In the genomic region with DNA sequence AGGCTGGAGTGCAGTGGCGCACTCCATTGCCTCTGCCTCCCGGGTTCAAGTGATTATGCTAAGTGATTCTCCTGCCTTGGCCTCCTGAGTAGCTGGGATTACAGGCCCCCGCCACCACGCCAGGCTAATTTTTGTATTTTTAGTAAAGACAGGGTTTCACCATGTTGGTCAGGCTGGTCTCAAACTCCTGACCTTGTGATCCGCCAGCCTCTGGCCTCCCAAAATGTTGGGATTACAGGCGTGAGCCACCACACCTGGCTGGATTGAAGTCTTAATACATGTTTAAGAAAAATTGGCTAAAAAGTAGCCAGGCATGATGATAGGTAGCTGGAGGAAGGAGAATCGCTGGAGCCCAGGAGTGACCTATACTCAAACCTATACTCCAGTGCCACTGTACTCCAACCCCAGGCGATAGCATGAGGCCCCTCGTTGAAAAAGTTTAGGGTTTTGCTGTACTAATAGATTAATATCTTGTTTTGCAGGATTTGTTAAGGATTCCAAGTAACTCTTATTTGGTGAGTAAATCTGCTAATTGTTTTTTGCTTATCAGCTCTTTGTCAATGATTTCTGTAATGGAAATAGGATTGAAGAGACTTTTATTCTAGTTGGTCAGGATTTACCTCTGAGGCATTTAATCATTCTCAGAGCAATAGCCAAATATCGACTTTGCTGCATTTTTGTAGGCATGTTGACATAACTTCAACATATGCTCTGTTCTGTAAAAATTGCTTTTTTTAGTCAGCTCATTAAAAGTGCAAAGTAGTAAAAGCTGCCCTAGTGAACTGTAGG, we compare ENCODE assay signal across 8 cellular contexts. TPM values are rescaled to one million over a fixed set of nuclear protein-coding genes. Genes with fewer than 3 reads are reported as not detected.
DNase-seq lines count a peak whose midpoint lies in the region; ATAC-seq, FAIRE-seq and TF ChIP-seq lines count a peak whose summit lies in the region.

No MANE protein-coding gene starts in this region.

- peak overlapping the region; percentile 99 for H3K4me3 ChIP-seq in A549
- H3K4me3 ChIP-seq in mesendoderm (ENCODE audit: low read length): peak overlapping the region; percentile 96
- peak overlapping the region; percentile 9 for H3K4me3 ChIP-seq in urinary bladder (ENCODE audit: low read depth, low read length)

- TF ChIP-seq POLR2A in A549 (IDR thresholded peaks at IDR 0.05; ENCODE audit: low read length): no peak

- H3K36me3 ChIP-seq in mesendoderm (ENCODE audit: control insufficient read depth, insufficient read depth, low read length) (peaks cover 27% of the 10 kb centered on the region), urinary bladder (ENCODE audit: insufficient read depth) (peaks cover 4% of the 10 kb centered on the region)

- WGBS in A549 (ENCODE audit: missing lambda C conversion rate): 3% methylated on average over 10 of the region's 10 CpGs
- WGBS in mesendoderm (ENCODE audit: extremely low coverage, insufficient coverage, low lambda C conversion rate): no CpG with 5 or more reads among the region's 10 CpGs
- WGBS in urinary bladder: 40% methylated on average over 10 of the region's 10 CpGs

- peak overlapping the region; percentile 98 for H3K56ac ChIP-seq in mesendoderm (ENCODE audit: low read length)

- peaks cover 5% of the 10 kb centered on the region for H3K79me1 ChIP-seq in mesendoderm (ENCODE audit: low read length)

- H3K4me1 ChIP-seq in A549 (peaks cover 37% of the 10 kb centered on the region), mesendoderm (ENCODE audit: control insufficient read depth, low read depth, low read length) (peaks cover 3% of the 10 kb centered on the region), urinary bladder (ENCODE audit: insufficient read depth) (no peaks in the 10 kb centered on the region)

- H3K4ac ChIP-seq in mesendoderm (ENCODE audit: low read depth, low read length): peak overlapping the region; percentile 59

- peaks cover 16% of the 10 kb centered on the region for H3K27me3 Mint-ChIP-seq in activated naive CD8-positive, alpha-beta T cell treated with anti-CD3 and anti-CD28 coated beads, Interleukin-2, amount 50 U/mL, for 24 hours

- H4K8ac ChIP-seq in mesendoderm (ENCODE audit: low read depth, low read length): peak overlapping the region; percentile 77

- H2AK5ac ChIP-seq in mesendoderm (ENCODE audit: low read length): no peak overlapping the region

- H2BK120ac ChIP-seq in mesendoderm (ENCODE audit: low read depth, low read length): no peak overlapping the region

- TF ChIP-seq CTCF in A549 (IDR thresholded peaks at IDR 0.05): no peak

- peak overlapping the region; percentile 100 for H3K9ac ChIP-seq in mesendoderm (ENCODE audit: low read length)

- H2BK5ac ChIP-seq in mesendoderm (ENCODE audit: low read length): peak overlapping the region; percentile 54

- peak overlapping the region; percentile 100 for H3K27ac Mint-ChIP-seq in activated naive CD8-positive, alpha-beta T cell treated with anti-CD3 and anti-CD28 coated beads, Interleukin-2, amount 50 U/mL, for 24 hours

- no peak overlapping the region for H4K5ac ChIP-seq in mesendoderm (ENCODE audit: low read length)

- CTCF ChIA-PET in A549 (lab: Yijun Ruan, JAX): interaction anchor here (1.3 kb wide), 1 partner anchor 259 kb away, joined by 4 read pairs; no protein-coding TSS in a partner anchor

- H3K79me2 ChIP-seq in mesendoderm (ENCODE audit: control insufficient read depth, insufficient read depth, low read length): peaks cover 17% of the 10 kb centered on the region

- H3K4me2 ChIP-seq in A549 (peak overlapping the region; percentile 97), mesendoderm (ENCODE audit: low read length) (peak overlapping the region; percentile 82)

- no peak for TF ChIP-seq EP300 in A549 (IDR thresholded peaks at IDR 0.05)

- no peak for FAIRE-seq in A549 (lab: Jason Lieb, UNC)

- peaks cover 73% of the 10 kb centered on the region for H3K36me3 Mint-ChIP-seq in activated naive CD8-positive, alpha-beta T cell treated with anti-CD3 and anti-CD28 coated beads, Interleukin-2, amount 50 U/mL, for 24 hours (ENCODE audit: low read depth)

- peak overlapping the region; percentile 51 for H3K23ac ChIP-seq in mesendoderm (ENCODE audit: low read length)

- peak overlapping the region; percentile 99 for H3K18ac ChIP-seq in mesendoderm (ENCODE audit: low read length)

- TF ChIP-seq RAD21 in A549 (conservative IDR thresholded peaks at IDR 0.05 in 1 of 2, IDR thresholded peaks at IDR 0.05 in 1 of 2): no peak

- peaks cover 2% of the 10 kb centered on the region for H3K9me3 Mint-ChIP-seq in activated naive CD8-positive, alpha-beta T cell treated with anti-CD3 and anti-CD28 coated beads, Interleukin-2, amount 50 U/mL, for 24 hours

- peak overlapping the region; percentile 99 for H3K4me3 Mint-ChIP-seq in activated naive CD8-positive, alpha-beta T cell treated with anti-CD3 and anti-CD28 coated beads, Interleukin-2, amount 50 U/mL, for 24 hours

- no peak for DNase-seq in A549 (ENCODE audit: low read depth in 1 of 2, low spot score in 1 of 2)
- peak; percentile 27 for DNase-seq in HT1080 (ENCODE audit: low read depth)
- peak; percentile 17 for DNase-seq in activated naive CD8-positive, alpha-beta T cell treated with anti-CD3 and anti-CD28 coated beads, Interleukin-2, amount 50 U/mL, for 24 hours
- no peak for DNase-seq in mesendoderm
- no peak for DNase-seq in NCI-H510A (lab: John Stamatoyannopoulos, UW)
- DNase-seq in hepatic stellate cell (ENCODE audit: low spot score): no peak

- POLR2A ChIA-PET in A549 (lab: Yijun Ruan, JAX): interaction anchor here (0.6 to 0.7 kb wide), 3 partner anchors 82 to 119 kb away, joined by 3 to 9 read pairs (median 5); no protein-coding TSS in a partner anchor

- peaks cover 67% of the 10 kb centered on the region for H3K4me1 Mint-ChIP-seq in activated naive CD8-positive, alpha-beta T cell treated with anti-CD3 and anti-CD28 coated beads, Interleukin-2, amount 50 U/mL, for 24 hours

- no peak overlapping the region for H2BK15ac ChIP-seq in mesendoderm (replicated peaks; ENCODE audit: low read depth)

- H3K27ac ChIP-seq in A549: peak overlapping the region; percentile 94 to 99
- peak overlapping the region; percentile 96 for H3K27ac ChIP-seq in mesendoderm (ENCODE audit: low read depth, low read length)
- H3K27ac ChIP-seq in urinary bladder (ENCODE audit: low read depth): peak overlapping the region; percentile 41

- ATAC-seq in A549 (no peak), GM21367 (IDR thresholded peaks at IDR 0.05; ENCODE audit: unreplicated experiment) (no peak)
- no peak for ATAC-seq in activated naive CD8-positive, alpha-beta T cell treated with anti-CD3 and anti-CD28 coated beads, Interleukin-2, amount 50 U/mL, for 24 hours

- H3K9me3 ChIP-seq in A549: no peaks in the 10 kb centered on the region

- no peaks in the 10 kb centered on the region for H3K27me3 ChIP-seq in mesendoderm (ENCODE audit: insufficient read depth, low read length, poor library complexity)

TF ChIP-seq in A549, 52 proteins besides CTCF, POLR2A, EP300 and RAD21 (continues in another document):
- TF ChIP-seq MAZ (IDR thresholded peaks at IDR 0.05; ENCODE audit: borderline replicate concordance, low read depth, low read length) (no peak), KDM5A (IDR thresholded peaks at IDR 0.05) (no peak), NPAS2 (CRISPR knock-in tag; IDR thresholded peaks at IDR 0.05; ENCODE audit: borderline replicate concordance) (no peak), GATA3 (IDR thresholded peaks at IDR 0.05; ENCODE audit: borderline replicate concordance) (no peak), CEBPB (IDR thresholded peaks at IDR 0.05) (no peak), ESRRA (IDR thresholded peaks at IDR 0.05; ENCODE audit: borderline replicate concordance, low read length) (no peak), BHLHE40 (IDR thresholded peaks at IDR 0.05; ENCODE audit: low read depth, low read length) (no peak), FOXS1 (CRISPR knock-in tag; IDR thresholded peaks at IDR 0.05) (no peak), KDM1A (IDR thresholded peaks at IDR 0.05; ENCODE audit: low read depth) (no peak), SREBF2 (IDR thresholded peaks at IDR 0.05) (no peak), HOXB5 (CRISPR knock-in tag; IDR thresholded peaks at IDR 0.05) (no peak)
- TF ChIP-seq, protein P1, sequence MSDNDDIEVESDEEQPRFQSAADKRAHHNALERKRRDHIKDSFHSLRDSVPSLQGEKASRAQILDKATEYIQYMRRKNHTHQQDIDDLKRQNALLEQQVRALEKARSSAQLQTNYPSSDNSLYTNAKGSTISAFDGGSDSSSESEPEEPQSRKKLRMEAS (IDR thresholded peaks at IDR 0.05): no peak
- TF ChIP-seq, protein P2, sequence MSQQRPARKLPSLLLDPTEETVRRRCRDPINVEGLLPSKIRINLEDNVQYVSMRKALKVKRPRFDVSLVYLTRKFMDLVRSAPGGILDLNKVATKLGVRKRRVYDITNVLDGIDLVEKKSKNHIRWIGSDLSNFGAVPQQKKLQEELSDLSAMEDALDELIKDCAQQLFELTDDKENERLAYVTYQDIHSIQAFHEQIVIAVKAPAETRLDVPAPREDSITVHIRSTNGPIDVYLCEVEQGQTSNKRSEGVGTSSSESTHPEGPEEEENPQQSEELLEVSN (IDR thresholded peaks at IDR 0.05; ENCODE audit: borderline replicate concordance, low read depth): no peak

RNA-seq across cellular contexts. Expression of a gene that starts 2.0 kb away (rescaled TPM):
- polyA plus RNA-seq in A549 (2011; rRNA removed) (42.1 and 52.1 TPM in 2 replicates), A549 (2017; fragmentation: RNase III; extraction: RNeasy Plus Mini Kit Qiagen cat#74134 plus additional on column Dnase treatment) (69.6 to 75.5 TPM (median 70.3 TPM) in 3 replicates), urinary bladder (20.4 TPM)
- polyA plus RNA-seq in A549 (2012; cell fraction: cytosol; rRNA removed): 81.3 and 85.4 TPM in 2 replicates
- polyA plus RNA-seq in A549 (2012; cell fraction: nucleus; rRNA removed): 94.2 and 97.0 TPM in 2 replicates
- 48.4 and 61.0 TPM in 2 replicates for polyA minus RNA-seq in A549 (2011; rRNA and poly(A)+ RNA removed)
- 138 and 163 TPM in 2 replicates for total RNA-seq in HT1080 (2014; rRNA removed; shearing (Covaris generic))
- polyA plus RNA-seq in HT1080 (2015; cell fraction: cytosol; rRNA removed): 108 and 111 TPM in 2 replicates
- polyA plus RNA-seq in HT1080 (2015; cell fraction: nucleus; rRNA removed): 102 and 110 TPM in 2 replicates
- 84.3 TPM for polyA plus RNA-seq in mesendoderm (2013, experiment 1 of 2)
- 84.2 TPM for polyA plus RNA-seq in mesendoderm (2013, experiment 2 of 2)
- 17.2 TPM for total RNA-seq in urinary bladder

RNA-seq across cellular contexts. Expression of a gene that starts 45.0 kb away (rescaled TPM):
- polyA plus RNA-seq in A549 (2011; rRNA removed): 23.8 and 25.5 TPM in 2 replicates
- 15.7 and 17.0 TPM in 2 replicates for polyA plus RNA-seq in A549 (2012; cell fraction: cytosol; rRNA removed)
- polyA plus RNA-seq in A549 (2012; cell fraction: nucleus; rRNA removed): 13.5 and 19.2 TPM in 2 replicates
- 14.5 to 14.9 TPM (median 14.5 TPM) in 3 replicates for polyA plus RNA-seq in A549 (2017; fragmentation: RNase III; extraction: RNeasy Plus Mini Kit Qiagen cat#74134 plus additional on column Dnase treatment)
- polyA minus RNA-seq in A549 (2011; rRNA and poly(A)+ RNA removed): 7.1 and 10.8 TPM in 2 replicates
- total RNA-seq in HT1080 (2014; rRNA removed; shearing (Covaris generic)): 18.9 and 26.4 TPM in 2 replicates
- polyA plus RNA-seq in HT1080 (2015; cell fraction: cytosol; rRNA removed): 10.3 and 12.0 TPM in 2 replicates
- 14.8 and 18.5 TPM in 2 replicates for polyA plus RNA-seq in HT1080 (2015; cell fraction: nucleus; rRNA removed)
- polyA plus RNA-seq in mesendoderm (2013, experiment 1 of 2): 20.8 TPM
- 23.7 TPM for polyA plus RNA-seq in mesendoderm (2013, experiment 2 of 2)
- 35.7 TPM for total RNA-seq in urinary bladder
- 21.8 TPM for polyA plus RNA-seq in urinary bladder

Comparison
In these comparisons a context has a peak if more than half of its experiments do, and no peak if none do; other contexts are left out.
1. DNase-seq: peak in HT1080 (single experiment) and activated naive CD8-positive, alpha-beta T cell treated with anti-CD3 and anti-CD28 coated beads, Interleukin-2, amount 50 U/mL, for 24 hours (single experiment); none in A549 (0 of 2), mesendoderm (single experiment), NCI-H510A (single experiment) and hepatic stellate cell (single experiment).
2. H3K27ac ChIP-seq: peak in every context shown above with its lines; median percentile 96 in A549; 96 in mesendoderm; 41 in urinary bladder.
3. H3K4me3 ChIP-seq: peak in every context shown above with its lines; median percentile 99 in A549; 96 in mesendoderm; 9 in urinary bladder.